ENCODE assay signal across 22 cellular contexts in the genomic region with DNA sequence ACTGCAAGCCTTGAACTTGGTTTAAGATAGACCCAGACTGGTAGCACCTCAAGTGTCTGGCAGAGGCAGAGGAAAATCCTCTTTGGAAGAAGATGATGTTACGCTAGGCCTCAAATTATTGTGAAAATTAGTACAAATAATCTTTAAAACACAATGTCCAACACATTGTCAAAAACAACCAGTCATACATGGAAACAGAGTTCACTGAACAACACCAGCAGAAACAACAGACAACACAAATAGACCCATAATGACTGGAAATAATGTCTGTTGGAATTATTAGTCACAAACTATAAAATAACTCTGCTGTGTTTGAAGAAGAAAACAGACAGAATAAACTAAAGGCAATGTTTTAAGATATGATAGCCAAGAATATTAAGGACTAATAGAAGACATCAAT. TPM values are rescaled to one million over a fixed set of nuclear protein-coding genes. Genes with fewer than 3 reads are reported as not detected.
"Had no signal": no experiment of that assay in that cellular context is flagged by ENCODE, and none has a peak within 500 bp of the region (broad histone marks: within the 10 kb centered on the region; RNA-seq: fewer than 3 reads in every experiment).

No MANE protein-coding gene starts in this region.

- H3K27ac ChIP-seq: colonic mucosa, esophagus muscularis mucosa, foreskin keratinocyte, gastroesophageal sphincter, heart right ventricle, left lung, lower lobe of right lung had no signal

- H3K4me1 ChIP-seq: colonic mucosa, foreskin keratinocyte, gastroesophageal sphincter had no signal

- H3K4me3 ChIP-seq: colonic mucosa, esophagus muscularis mucosa, gastroesophageal sphincter, heart right ventricle, left lung, lower lobe of right lung, mucosa of descending colon had no signal

- H3K9me3 ChIP-seq: colonic mucosa, gastroesophageal sphincter, lower lobe of right lung, mucosa of descending colon had no signal

- FAIRE-seq: endothelial cell of umbilical vein, islet of Langerhans, keratinocyte had no signal

- ATAC-seq: effector memory CD8-positive, alpha-beta T cell; foreskin keratinocyte; gastroesophageal sphincter; heart right ventricle; left cardiac atrium; left lung; left ventricle myocardium superior; lower lobe of right lung; mucosa of descending colon had no signal

- H3K27me3 ChIP-seq: colonic mucosa, esophagus muscularis mucosa, foreskin keratinocyte, gastroesophageal sphincter, heart right ventricle, left lung had no signal

- H3K36me3 ChIP-seq: colonic mucosa, esophagus muscularis mucosa, gastroesophageal sphincter, heart right ventricle, left lung, lower lobe of right lung had no signal

- DNase-seq: colonic mucosa; cortex of kidney; effector CD8-positive, alpha-beta T cell; effector memory CD8-positive, alpha-beta T cell; foreskin keratinocyte; glutamatergic neuron; head of caudate nucleus; heart right ventricle; hippocampal formation; left cardiac atrium; left lung; left ventricle myocardium superior; lower lobe of right lung; mesenchymal stem cell; mucosa of descending colon; naive B cell had no signal

RNA-seq across cellular contexts. Expression of a gene that starts 15.4 kb away (rescaled TPM):
- polyA plus RNA-seq: fibroblast of lung, foreskin keratinocyte, keratinocyte had no signal
